8 cellular contexts compared by ENCODE assay signal in the genomic region with DNA sequence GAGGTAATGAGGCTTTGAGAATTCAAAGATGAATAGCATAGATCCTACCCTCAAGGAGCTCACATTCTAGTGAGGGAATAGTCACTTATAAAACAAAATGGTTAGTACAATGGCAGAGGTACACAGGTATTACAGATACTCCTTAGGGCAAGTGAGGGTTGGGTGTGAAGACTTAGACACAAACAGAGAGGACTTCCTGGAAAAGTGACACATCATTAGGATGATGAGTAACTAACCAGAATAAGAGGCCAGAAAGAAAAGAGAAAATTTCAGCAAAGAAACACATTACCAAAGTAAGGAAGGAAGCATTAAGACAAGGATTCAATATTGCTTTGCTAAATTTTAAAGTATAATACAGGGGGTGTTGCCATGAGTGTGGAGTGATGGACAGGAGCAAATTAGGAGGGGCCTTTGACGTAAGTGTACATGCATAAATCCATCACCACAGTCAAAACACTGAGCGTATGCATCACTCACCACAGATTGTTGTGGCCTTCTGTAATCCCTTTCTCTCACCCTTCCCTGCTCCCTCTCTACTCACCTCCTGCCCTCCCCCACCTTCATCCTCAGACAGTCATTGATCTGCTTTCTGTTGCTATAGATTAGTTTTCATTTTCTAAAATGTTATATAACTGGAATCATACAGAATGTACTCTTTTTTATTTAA. TPM values are rescaled to one million over a fixed set of nuclear protein-coding genes. Genes with fewer than 3 reads are reported as not detected.
DNase-seq lines count a peak whose midpoint lies in the region; FAIRE-seq and TF ChIP-seq lines count a peak whose summit lies in the region.

No MANE protein-coding gene starts in this region.

- no peak for FAIRE-seq in H54 (lab: Jason Lieb, UNC)

- H3K9ac ChIP-seq in colonic mucosa (ENCODE audit: low read depth in 2 of 2, low read length in 2 of 2): no peak overlapping the region

- no peaks in the 10 kb centered on the region for H3K4me1 ChIP-seq in colonic mucosa

- TF ChIP-seq POLR2A in H54 (IDR thresholded peaks at IDR 0.05; ENCODE audit: low read depth, low read length): no peak

- intact Hi-C loops in colonic mucosa (cut with DNase I): no loop called here

- no peaks in the 10 kb centered on the region for H3K27me3 ChIP-seq in colonic mucosa

- no peaks in the 10 kb centered on the region for H3K36me3 ChIP-seq in colonic mucosa

- H3K27ac ChIP-seq in colonic mucosa: peak overlapping the region; percentile 5

- DNase-seq in stimulated activated CD4-positive, alpha-beta T cell treated with anti-CD3 and anti-CD28 coated beads, Interleukin-15, amount 100 ng/mL, for 48 hours (ENCODE audit: low read depth in 2 of 2): peak; percentile 33 to 46
- DNase-seq in stimulated activated CD4-positive, alpha-beta T cell treated with anti-CD3 and anti-CD28 coated beads, Interleukin-4, amount 100 ng/mL, for 1 hour: no peak
- DNase-seq in T-helper 1 cell: peak in 4 of 5 donors; percentile 37 to 80 (median 48)
- no peak for DNase-seq in colonic mucosa
- DNase-seq in NCI-H1105 (lab: John Stamatoyannopoulos, UW): no peak
- no peak for DNase-seq in H54 (ENCODE audit: insufficient read length, low spot score)
- no peak for DNase-seq in NCI-H226
- DNase-seq in GOT3 (lab: John Stamatoyannopoulos, UW): no peak

- H3K4me3 ChIP-seq in colonic mucosa: no peak overlapping the region

- TF ChIP-seq CTCF in colonic mucosa (IDR thresholded peaks at IDR 0.05): no peak

- no peaks in the 10 kb centered on the region for H3K9me3 ChIP-seq in colonic mucosa

RNA-seq across cellular contexts. Expression of a gene that starts 7.9 kb away (rescaled TPM):
- total RNA-seq in colonic mucosa: 10 to 100 TPM in 1 of 2 donors, 1 to 10 TPM in 1; 7.4 to 15.8 TPM

Comparison
In these comparisons a context has a peak if more than half of its experiments do, and no peak if none do; other contexts are left out.
1. DNase-seq: peak in stimulated activated CD4-positive, alpha-beta T cell treated with anti-CD3 and anti-CD28 coated beads, Interleukin-15, amount 100 ng/mL, for 48 hours (2 of 2) and T-helper 1 cell (4 of 5); none in stimulated activated CD4-positive, alpha-beta T cell treated with anti-CD3 and anti-CD28 coated beads, Interleukin-4, amount 100 ng/mL, for 1 hour (single experiment), colonic mucosa (single experiment), NCI-H1105 (single experiment), H54 (single experiment), NCI-H226 (single experiment) and GOT3 (single experiment).